ENCODE assay signal across 7 cellular contexts in genomic region chr19:30226464-30227070, GRCh38.
DNase-seq lines count a peak whose midpoint lies in the region; ATAC-seq, FAIRE-seq and TF ChIP-seq lines count a peak whose summit lies in the region.

No MANE protein-coding gene starts in this region.

- peaks cover 2% of the 10 kb centered on the region for H3K36me3 Mint-ChIP-seq in activated naive CD8-positive, alpha-beta T cell treated with anti-CD3 and anti-CD28 coated beads, Interleukin-2, amount 10 ng/mL, durations not matched to agents 7 days and 5 days

- H3K4me1 Mint-ChIP-seq in activated naive CD8-positive, alpha-beta T cell treated with anti-CD3 and anti-CD28 coated beads, Interleukin-2, amount 10 ng/mL, durations not matched to agents 7 days and 5 days, result peaks cover 16% of the 10 kb centered on the region

- peak overlapping the region; percentile 83 for H3K4me3 Mint-ChIP-seq in activated naive CD8-positive, alpha-beta T cell treated with anti-CD3 and anti-CD28 coated beads, Interleukin-2, amount 10 ng/mL, durations not matched to agents 7 days and 5 days

- ATAC-seq in activated naive CD8-positive, alpha-beta T cell treated with anti-CD3 and anti-CD28 coated beads, Interleukin-2, amount 10 ng/mL, durations not matched to agents 7 days and 5 days (ENCODE audit: low read depth), result no peak
- no peak for ATAC-seq in HG03196 (IDR thresholded peaks at IDR 0.05; ENCODE audit: unreplicated experiment)

- TF ChIP-seq POLR2A in GM12892 (IDR thresholded peaks at IDR 0.05; ENCODE audit: low read depth, low read length), result no peak

- H3K4me1 ChIP-seq in HUES6 (ENCODE audit: control insufficient read depth, insufficient read depth, low read length), result peaks cover 21% of the 10 kb centered on the region

- H3K9me3 Mint-ChIP-seq in activated naive CD8-positive, alpha-beta T cell treated with anti-CD3 and anti-CD28 coated beads, Interleukin-2, amount 10 ng/mL, durations not matched to agents 7 days and 5 days, result no peaks in the 10 kb centered on the region

- no peak overlapping the region for H3K27ac ChIP-seq in HUES6 (ENCODE audit: low read depth, low read length)

- no peak for FAIRE-seq in GM12892 (lab: Jason Lieb, UNC)

- H3K4me3 ChIP-seq in HUES6 (ENCODE audit: low read depth, low read length), result peak overlapping the region; percentile 56

- peaks cover 75% of the 10 kb centered on the region for H3K27me3 Mint-ChIP-seq in activated naive CD8-positive, alpha-beta T cell treated with anti-CD3 and anti-CD28 coated beads, Interleukin-2, amount 10 ng/mL, durations not matched to agents 7 days and 5 days

- no peak overlapping the region for H3K9ac ChIP-seq in HUES6 (ENCODE audit: low read length)

- DNase-seq in activated naive CD8-positive, alpha-beta T cell treated with anti-CD3 and anti-CD28 coated beads, Interleukin-2, amount 10 ng/mL, durations not matched to agents 7 days and 5 days, result no peak
- DNase-seq in left kidney (ENCODE audit: low read depth, low spot score), result peak; percentile 69
- peak; percentile 58 for DNase-seq in superior temporal gyrus (ENCODE audit: extremely low spot score)
- DNase-seq in GM12892 (ENCODE audit: insufficient read length), result no peak
- DNase-seq in NCI-H2081 (lab: John Stamatoyannopoulos, UW), result no peak

- POLR2A ChIA-PET in activated naive CD8-positive, alpha-beta T cell treated with anti-CD3 and anti-CD28 coated beads, Interleukin-2, amount 10 ng/mL, durations not matched to agents 7 days and 5 days (lab: Charles Lee), result no interaction called here

- H3K36me3 ChIP-seq in HUES6 (ENCODE audit: control insufficient read depth, insufficient read depth, low read length), result no peaks in the 10 kb centered on the region

- peaks cover 98% of the 10 kb centered on the region for H3K27me3 ChIP-seq in HUES6 (ENCODE audit: control insufficient read depth, insufficient read depth, low read length)

- H3K9me3 ChIP-seq in HUES6 (ENCODE audit: control insufficient read depth, insufficient read depth, low read depth, low read length), result no peaks in the 10 kb centered on the region

- no peak overlapping the region for H3K27ac Mint-ChIP-seq in activated naive CD8-positive, alpha-beta T cell treated with anti-CD3 and anti-CD28 coated beads, Interleukin-2, amount 10 ng/mL, durations not matched to agents 7 days and 5 days

Comparison
In these comparisons a context has a peak if more than half of its experiments do, and no peak if none do; other contexts are left out.
1. DNase-seq: peak in left kidney (single experiment) and superior temporal gyrus (single experiment); none in activated naive CD8-positive, alpha-beta T cell treated with anti-CD3 and anti-CD28 coated beads, Interleukin-2, amount 10 ng/mL, durations not matched to agents 7 days and 5 days (single experiment), GM12892 (single experiment) and NCI-H2081 (0 of 2).